1 cellular context compared by ENCODE assay signal in the genomic region with DNA sequence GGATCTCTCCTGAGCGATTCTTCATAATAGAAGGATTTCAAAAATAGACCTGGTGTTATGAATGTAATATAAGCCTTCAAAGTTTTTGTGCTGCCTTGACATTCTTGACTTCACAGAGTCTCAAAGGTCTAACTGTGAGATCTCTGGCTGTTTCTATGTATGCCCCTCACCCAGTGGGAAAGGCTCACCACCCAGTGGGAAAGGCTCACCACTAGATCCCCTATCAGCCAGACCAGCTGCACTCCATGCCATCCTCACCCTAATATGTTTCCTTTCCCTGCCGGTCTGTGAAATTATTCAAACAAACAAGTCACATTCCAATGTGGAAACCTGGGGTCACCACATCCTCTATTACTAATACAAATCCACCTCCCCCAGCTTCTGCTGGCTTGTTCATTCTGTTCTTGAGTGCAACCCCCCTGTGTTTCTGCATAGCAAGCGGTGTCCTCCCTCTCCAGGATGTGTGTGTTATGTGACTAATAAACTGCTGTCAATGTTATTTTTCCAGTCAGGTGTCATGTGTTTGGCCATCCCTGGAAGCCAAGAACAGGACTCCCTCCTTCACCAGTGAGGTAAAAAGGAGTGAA.
TF ChIP-seq lines count a peak whose summit lies in the region.

No MANE protein-coding gene starts in this region.

TF ChIP-seq in GM23338, 12 proteins besides CTCF, POLR2A, EP300 and RAD21 (continued from another document):
- TF ChIP-seq, protein P1, sequence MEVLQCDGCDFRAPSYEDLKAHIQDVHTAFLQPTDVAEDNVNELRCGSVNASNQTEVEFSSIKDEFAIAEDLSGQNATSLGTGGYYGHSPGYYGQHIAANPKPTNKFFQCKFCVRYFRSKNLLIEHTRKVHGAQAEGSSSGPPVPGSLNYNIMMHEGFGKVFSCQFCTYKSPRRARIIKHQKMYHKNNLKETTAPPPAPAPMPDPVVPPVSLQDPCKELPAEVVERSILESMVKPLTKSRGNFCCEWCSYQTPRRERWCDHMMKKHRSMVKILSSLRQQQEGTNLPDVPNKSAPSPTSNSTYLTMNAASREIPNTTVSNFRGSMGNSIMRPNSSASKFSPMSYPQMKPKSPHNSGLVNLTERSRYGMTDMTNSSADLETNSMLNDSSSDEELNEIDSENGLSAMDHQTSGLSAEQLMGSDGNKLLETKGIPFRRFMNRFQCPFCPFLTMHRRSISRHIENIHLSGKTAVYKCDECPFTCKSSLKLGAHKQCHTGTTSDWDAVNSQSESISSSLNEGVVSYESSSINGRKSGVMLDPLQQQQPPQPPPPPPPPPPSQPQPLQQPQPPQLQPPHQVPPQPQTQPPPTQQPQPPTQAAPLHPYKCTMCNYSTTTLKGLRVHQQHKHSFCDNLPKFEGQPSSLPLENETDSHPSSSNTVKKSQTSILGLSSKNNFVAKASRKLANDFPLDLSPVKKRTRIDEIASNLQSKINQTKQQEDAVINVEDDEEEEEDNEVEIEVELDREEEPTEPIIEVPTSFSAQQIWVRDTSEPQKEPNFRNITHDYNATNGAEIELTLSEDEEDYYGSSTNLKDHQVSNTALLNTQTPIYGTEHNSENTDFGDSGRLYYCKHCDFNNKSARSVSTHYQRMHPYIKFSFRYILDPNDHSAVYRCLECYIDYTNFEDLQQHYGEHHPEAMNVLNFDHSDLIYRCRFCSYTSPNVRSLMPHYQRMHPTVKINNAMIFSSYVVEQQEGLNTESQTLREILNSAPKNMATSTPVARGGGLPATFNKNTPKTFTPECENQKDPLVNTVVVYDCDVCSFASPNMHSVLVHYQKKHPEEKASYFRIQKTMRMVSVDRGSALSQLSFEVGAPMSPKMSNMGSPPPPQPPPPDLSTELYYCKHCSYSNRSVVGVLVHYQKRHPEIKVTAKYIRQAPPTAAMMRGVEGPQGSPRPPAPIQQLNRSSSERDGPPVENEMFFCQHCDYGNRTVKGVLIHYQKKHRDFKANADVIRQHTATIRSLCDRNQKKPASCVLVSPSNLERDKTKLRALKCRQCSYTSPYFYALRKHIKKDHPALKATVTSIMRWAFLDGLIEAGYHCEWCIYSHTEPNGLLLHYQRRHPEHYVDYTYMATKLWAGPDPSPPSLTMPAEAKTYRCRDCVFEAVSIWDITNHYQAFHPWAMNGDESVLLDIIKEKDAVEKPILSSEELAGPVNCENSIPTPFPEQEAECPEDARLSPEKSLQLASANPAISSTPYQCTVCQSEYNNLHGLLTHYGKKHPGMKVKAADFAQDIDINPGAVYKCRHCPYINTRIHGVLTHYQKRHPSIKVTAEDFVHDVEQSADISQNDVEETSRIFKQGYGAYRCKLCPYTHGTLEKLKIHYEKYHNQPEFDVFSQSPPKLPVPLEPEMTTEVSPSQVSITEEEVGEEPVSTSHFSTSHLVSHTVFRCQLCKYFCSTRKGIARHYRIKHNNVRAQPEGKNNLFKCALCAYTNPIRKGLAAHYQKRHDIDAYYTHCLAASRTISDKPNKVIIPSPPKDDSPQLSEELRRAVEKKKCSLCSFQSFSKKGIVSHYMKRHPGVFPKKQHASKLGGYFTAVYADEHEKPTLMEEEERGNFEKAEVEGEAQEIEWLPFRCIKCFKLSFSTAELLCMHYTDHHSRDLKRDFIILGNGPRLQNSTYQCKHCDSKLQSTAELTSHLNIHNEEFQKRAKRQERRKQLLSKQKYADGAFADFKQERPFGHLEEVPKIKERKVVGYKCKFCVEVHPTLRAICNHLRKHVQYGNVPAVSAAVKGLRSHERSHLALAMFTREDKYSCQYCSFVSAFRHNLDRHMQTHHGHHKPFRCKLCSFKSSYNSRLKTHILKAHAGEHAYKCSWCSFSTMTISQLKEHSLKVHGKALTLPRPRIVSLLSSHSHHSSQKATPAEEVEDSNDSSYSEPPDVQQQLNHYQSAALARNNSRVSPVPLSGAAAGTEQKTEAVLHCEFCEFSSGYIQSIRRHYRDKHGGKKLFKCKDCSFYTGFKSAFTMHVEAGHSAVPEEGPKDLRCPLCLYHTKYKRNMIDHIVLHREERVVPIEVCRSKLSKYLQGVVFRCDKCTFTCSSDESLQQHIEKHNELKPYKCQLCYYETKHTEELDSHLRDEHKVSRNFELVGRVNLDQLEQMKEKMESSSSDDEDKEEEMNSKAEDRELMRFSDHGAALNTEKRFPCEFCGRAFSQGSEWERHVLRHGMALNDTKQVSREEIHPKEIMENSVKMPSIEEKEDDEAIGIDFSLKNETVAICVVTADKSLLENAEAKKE (CRISPR knock-in tag; IDR thresholded peaks at IDR 0.05) = no peak
- TF ChIP-seq ZNF331 (CRISPR knock-in tag; IDR thresholded peaks at IDR 0.05; ENCODE audit: low read depth) = no peak
- no peak for TF ChIP-seq EZH2phosphoT487 (IDR thresholded peaks at IDR 0.05; ENCODE audit: unreplicated experiment)
- no peak for TF ChIP-seq CREB1 (CRISPR knock-in tag; IDR thresholded peaks at IDR 0.05; ENCODE audit: low read depth)
- TF ChIP-seq JUNB (IDR thresholded peaks at IDR 0.05; ENCODE audit: unreplicated experiment) = no peak
